Comparison of ENCODE assay signal across 9 cellular contexts in the genomic region with DNA sequence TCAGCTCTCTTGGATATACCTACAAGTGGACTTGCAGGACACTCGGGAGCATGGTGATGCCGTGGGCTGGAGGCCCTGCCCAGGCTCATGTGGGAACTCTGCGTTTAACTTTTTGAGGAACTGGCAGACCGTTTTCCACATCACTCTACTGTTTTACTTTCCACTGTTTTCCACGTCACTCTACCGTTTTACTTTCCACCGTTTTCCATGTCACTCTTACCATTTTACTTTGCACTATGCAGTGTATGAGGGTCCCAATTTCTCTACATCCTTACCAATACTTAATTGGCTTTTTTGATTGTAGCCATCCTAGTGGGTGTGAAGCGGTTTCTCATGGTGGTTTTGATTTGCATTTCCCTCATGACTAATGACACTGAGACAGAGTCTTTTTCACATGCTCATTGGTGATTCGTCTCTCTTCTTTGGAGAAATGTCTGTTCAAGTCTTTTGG. TPM values are rescaled to one million over a fixed set of nuclear protein-coding genes. Genes with fewer than 3 reads are reported as not detected.
DNase-seq lines count a peak whose midpoint lies in the region; ATAC-seq and TF ChIP-seq lines count a peak whose summit lies in the region.
"Had no signal": no experiment of that assay in that cellular context is flagged by ENCODE, and none has a peak within 500 bp of the region (broad histone marks: within the 10 kb centered on the region; RNA-seq: fewer than 3 reads in every experiment).

No MANE protein-coding gene starts in this region.

- peak overlapping the region; percentile 43 for H3K27ac ChIP-seq in CD4-positive, CD25-positive, alpha-beta regulatory T cell (ENCODE audit: insufficient read depth, low read length, poor library complexity, severe bottlenecking)
- peak overlapping the region; percentile 59 for H3K27ac ChIP-seq in OCI-LY7 (ENCODE audit: low read depth, low read length, poor library complexity, severe bottlenecking)
- H3K27ac ChIP-seq in hepatocyte, result no peak overlapping the region

- H3K79me2 ChIP-seq in OCI-LY7 (ENCODE audit: insufficient read depth, low read depth, low read length) (peaks cover 89% of the 10 kb centered on the region), hepatocyte (peaks cover 95% of the 10 kb centered on the region)

- CTCF ChIA-PET in OCI-LY7 (lab: Charles Lee; ENCODE audit: unreplicated experiment), result no interaction called here

- H3K4me2 ChIP-seq in OCI-LY7 (ENCODE audit: low read length), result peak overlapping the region; percentile 63
- no peak overlapping the region for H3K4me2 ChIP-seq in hepatocyte

- peak; percentile 59 to 66 for ATAC-seq in CD4-positive, CD25-positive, alpha-beta regulatory T cell (ENCODE audit: low read depth in 2 of 2)
- peak; percentile 55 for ATAC-seq in GM21390 (IDR thresholded peaks at IDR 0.05; ENCODE audit: unreplicated experiment)
- ATAC-seq in sciatic nerve, result no peak
- ATAC-seq in left colon, result no peak
- no peak for ATAC-seq in GM19397 (IDR thresholded peaks at IDR 0.05; ENCODE audit: unreplicated experiment)

- POLR2A ChIA-PET in OCI-LY7 (lab: Charles Lee), result no interaction called here

- peak overlapping the region; percentile 52 to 97 (median 85) for H3K27ac Mint-ChIP-seq in CD4-positive, CD25-positive, alpha-beta regulatory T cell

- peak overlapping the region; percentile 24 to 67 (median 47) for H3K4me3 Mint-ChIP-seq in CD4-positive, CD25-positive, alpha-beta regulatory T cell

- TF ChIP-seq CTCF in OCI-LY7 (conservative IDR thresholded peaks at IDR 0.05; ENCODE audit: low read length) (no peak), fibroblast of mammary gland (conservative IDR thresholded peaks at IDR 0.05; ENCODE audit: control insufficient read depth, insufficient read depth, low read depth, low read length) (no peak), hepatocyte (IDR thresholded peaks at IDR 0.05; ENCODE audit: poor library complexity) (no peak)

- H3K4me1 Mint-ChIP-seq in CD4-positive, CD25-positive, alpha-beta regulatory T cell, result peaks cover 28 to 85% (median 57%) of the 10 kb centered on the region in 4 donors

- WGBS in hepatocyte (ENCODE audit: low lambda C conversion rate, missing lambda C conversion rate), result 96% methylated on average over 9 of the region's 9 CpGs

- peak overlapping the region; percentile 30 for H3K4me3 ChIP-seq in CD4-positive, CD25-positive, alpha-beta regulatory T cell (ENCODE audit: low read depth, low read length)
- peak overlapping the region; percentile 30 for H3K4me3 ChIP-seq in OCI-LY7 (ENCODE audit: low read depth, low read length, poor library complexity, severe bottlenecking)
- no peak overlapping the region for H3K4me3 ChIP-seq in fibroblast of mammary gland (ENCODE audit: control insufficient read depth, low read depth, low read length)
- H3K4me3 ChIP-seq in hepatocyte, result no peak overlapping the region

- peaks cover 66% of the 10 kb centered on the region for H3K4me1 ChIP-seq in CD4-positive, CD25-positive, alpha-beta regulatory T cell (ENCODE audit: control insufficient read depth, insufficient read depth, low read length, poor library complexity, severe bottlenecking)
- peaks cover 36% of the 10 kb centered on the region for H3K4me1 ChIP-seq in OCI-LY7 (ENCODE audit: insufficient read depth, low read length, poor library complexity, severe bottlenecking)
- no peaks in the 10 kb centered on the region for H3K4me1 ChIP-seq in hepatocyte (ENCODE audit: insufficient read depth)

- intact Hi-C loops in OCI-LY7 (cut with micrococcal nuclease; ENCODE audit: unreplicated experiment) (no loop called here), sciatic nerve (cut with DNase I) (no loop called here), left colon (cut with DNase I, micrococcal nuclease) (no loop called here)

- BruUV-seq in OCI-LY7 (replicated peaks; lab: Mats Ljungman, UMichigan), result no TSS peak

- H3K36me3 Mint-ChIP-seq in CD4-positive, CD25-positive, alpha-beta regulatory T cell, result peaks cover 11% of the 10 kb centered on the region

- peak in 1 of 3 donors; percentile 64 for DNase-seq in CD4-positive, CD25-positive, alpha-beta regulatory T cell
- DNase-seq in OCI-LY7 (ENCODE audit: low spot score) (peak; percentile 28), fibroblast of mammary gland (ENCODE audit: low read depth) (peak; percentile 49), sciatic nerve (ENCODE audit: low spot score) (no peak), hepatocyte (ENCODE audit: low spot score) (no peak), left colon (no peak)
- DNase-seq: NCI-H146 had no signal

- H3K36me3 ChIP-seq in CD4-positive, CD25-positive, alpha-beta regulatory T cell (ENCODE audit: control insufficient read depth, insufficient read depth, low read length), result peaks cover 2% of the 10 kb centered on the region
- H3K36me3 ChIP-seq in OCI-LY7 (ENCODE audit: insufficient read depth, low read length), result peaks cover 39% of the 10 kb centered on the region
- no peaks in the 10 kb centered on the region for H3K36me3 ChIP-seq in hepatocyte (replicated peaks; ENCODE audit: insufficient read depth, low read depth)

- no peaks in the 10 kb centered on the region for H3K27me3 ChIP-seq in CD4-positive, CD25-positive, alpha-beta regulatory T cell (ENCODE audit: control insufficient read depth, insufficient read depth, low read length)
- no peaks in the 10 kb centered on the region for H3K27me3 ChIP-seq in hepatocyte

- no peak overlapping the region for H2AFZ ChIP-seq in OCI-LY7 (ENCODE audit: low read length)
- H2AFZ ChIP-seq in hepatocyte, result no peak overlapping the region

- H3K9me3 ChIP-seq in CD4-positive, CD25-positive, alpha-beta regulatory T cell (ENCODE audit: control insufficient read depth in 2 of 2, low read length in 2 of 2), result no peaks in the 10 kb centered on the region
- no peaks in the 10 kb centered on the region for H3K9me3 ChIP-seq in OCI-LY7 (ENCODE audit: low read length)
- no peaks in the 10 kb centered on the region for H3K9me3 ChIP-seq in hepatocyte (ENCODE audit: low read depth)

- H3K27me3 Mint-ChIP-seq in CD4-positive, CD25-positive, alpha-beta regulatory T cell, result no peaks in the 10 kb centered on the region

- peaks cover 0 to 1% (median 0%) of the 10 kb centered on the region in 7 donors for H3K9me3 Mint-ChIP-seq in CD4-positive, CD25-positive, alpha-beta regulatory T cell

- H4K20me1 ChIP-seq in OCI-LY7 (ENCODE audit: insufficient read depth, low read length) (peaks cover 13% of the 10 kb centered on the region; the same call in 1 of the 2 replicates), hepatocyte (ENCODE audit: insufficient read depth, poor library complexity, severe bottlenecking) (peaks cover 55% of the 10 kb centered on the region)

- H3K9me2 ChIP-seq in OCI-LY7 (ENCODE audit: insufficient read depth, low read length) (no peaks in the 10 kb centered on the region), hepatocyte (replicated peaks; ENCODE audit: insufficient read depth) (no peaks in the 10 kb centered on the region)

RNA-seq across cellular contexts. Expression of a gene that starts 40.5 kb away (rescaled TPM):
- 134 TPM for total RNA-seq in CD4-positive, CD25-positive, alpha-beta regulatory T cell
- 10 to 100 TPM in 1 of 4 donors, 1 to 10 TPM in 3; 8.1 to 13.9 (median 9.7) TPM for polyA plus RNA-seq in CD4-positive, CD25-positive, alpha-beta regulatory T cell
- total RNA-seq in OCI-LY7 (2014; rRNA removed; shearing (Covaris generic)), result 62.8 and 73.4 TPM in 2 replicates
- total RNA-seq in OCI-LY7 (2022), result 126 and 156 TPM in 2 replicates
- 57.7 TPM for total RNA-seq in sciatic nerve
- 28.0 and 35.7 TPM in 2 replicates for total RNA-seq in hepatocyte
- 31.4 and 35.3 TPM in 2 replicates for polyA plus RNA-seq in hepatocyte
- total RNA-seq in left colon, result 100 to 1,000 TPM; 104 to 135 TPM

Comparison
In these comparisons a context has a peak if more than half of its experiments do, and no peak if none do; other contexts are left out.
1. ATAC-seq: peak in CD4-positive, CD25-positive, alpha-beta regulatory T cell (2 of 2) and GM21390 (single experiment); none in sciatic nerve (single experiment), left colon (single experiment) and GM19397 (single experiment).
2. DNase-seq: peak in OCI-LY7 (single experiment) and fibroblast of mammary gland (single experiment); none in sciatic nerve (single experiment), hepatocyte (single experiment) and left colon (0 of 2).
3. H3K4me3 ChIP-seq: peak in CD4-positive, CD25-positive, alpha-beta regulatory T cell (single experiment) and OCI-LY7 (single experiment); none in fibroblast of mammary gland (single experiment) and hepatocyte (single experiment).